ENCODE assay signal across 11 cellular contexts in genomic region chr6:169262602-169263001, GRCh38. TPM values are rescaled to one million over a fixed set of nuclear protein-coding genes. Genes with fewer than 3 reads are reported as not detected.
A peak's percentile ranks its signal among the peaks of the same experiment; 100 is the strongest.
DNase-seq lines count a peak whose midpoint lies in the region; TF ChIP-seq lines count a peak whose summit lies in the region.
"Not testable (repeated sequence)": the region's sequence is repeated elsewhere in the genome, so short reads cannot be mapped to it uniquely, and the experiment has no call there.
"Had no signal": no experiment of that assay in that cellular context is flagged by ENCODE, and none has a peak within 500 bp of the region (broad histone marks: within the 10 kb centered on the region; RNA-seq: fewer than 3 reads in every experiment).

No MANE protein-coding gene starts in this region.

- TF ChIP-seq CTCF in endothelial cell (IDR thresholded peaks at IDR 0.05; ENCODE audit: unreplicated experiment); nephron progenitor cell (IDR thresholded peaks at IDR 0.05): not testable (repeated sequence)

- H3K27me3 Mint-ChIP-seq in endothelial cell (ENCODE audit: unreplicated experiment), result peaks cover 20% of the 10 kb centered on the region
- not testable (repeated sequence) for H3K27me3 Mint-ChIP-seq in nephron progenitor cell (ENCODE audit: low read depth, poor library complexity)

- intact Hi-C loops in posterior vena cava (cut with DNase I), result not testable (repeated sequence)

- H3K4me3 Mint-ChIP-seq in endothelial cell (ENCODE audit: unreplicated experiment); nephron progenitor cell: not testable (repeated sequence)

- not testable (repeated sequence) for H3K36me3 Mint-ChIP-seq in endothelial cell (ENCODE audit: low read depth, unreplicated experiment); nephron progenitor cell (ENCODE audit: low read depth)

- not testable (repeated sequence) for H3K4me1 Mint-ChIP-seq in endothelial cell (ENCODE audit: unreplicated experiment); nephron progenitor cell

- peak overlapping the region; percentile 36 for H3K27ac Mint-ChIP-seq in endothelial cell (ENCODE audit: unreplicated experiment)
- H3K27ac Mint-ChIP-seq in nephron progenitor cell, result peak overlapping the region; percentile 29

- H3K9me3 Mint-ChIP-seq in endothelial cell (ENCODE audit: unreplicated experiment); nephron progenitor cell: not testable (repeated sequence)

- DNase-seq in endothelial cell (ENCODE audit: low spot score); nephron progenitor cell: not testable (repeated sequence)
- peak; percentile 32 for DNase-seq in islet precursor cell
- peak; percentile 38 for DNase-seq in posterior vena cava (ENCODE audit: low spot score)

RNA-seq across cellular contexts. Expression of gene THBS2, which starts 9.0 kb away (rescaled TPM):
- total RNA-seq in endothelial cell (ENCODE audit: unreplicated experiment) (0.23 TPM), posterior vena cava (100 to 1,000 TPM; 358 to 373 TPM)
- total RNA-seq: B cell; Calu3; CD4-positive, alpha-beta memory T cell; CD4-positive, alpha-beta T cell; CD4-positive, CD25-positive, alpha-beta regulatory T cell; CD8-positive, alpha-beta memory T cell; CD8-positive, alpha-beta T cell had no signal

Comparison
In these comparisons a context has a peak if more than half of its experiments do, and no peak if none do; other contexts are left out.
1. RNA of gene THBS2, which starts 9.0 kb away (total RNA-seq): 358 to 373 TPM in posterior vena cava; 0.23 TPM in endothelial cell (single experiment); every median in the first group is over 100 times any median in the second.